8 cellular contexts compared by ENCODE assay signal in the genomic region with DNA sequence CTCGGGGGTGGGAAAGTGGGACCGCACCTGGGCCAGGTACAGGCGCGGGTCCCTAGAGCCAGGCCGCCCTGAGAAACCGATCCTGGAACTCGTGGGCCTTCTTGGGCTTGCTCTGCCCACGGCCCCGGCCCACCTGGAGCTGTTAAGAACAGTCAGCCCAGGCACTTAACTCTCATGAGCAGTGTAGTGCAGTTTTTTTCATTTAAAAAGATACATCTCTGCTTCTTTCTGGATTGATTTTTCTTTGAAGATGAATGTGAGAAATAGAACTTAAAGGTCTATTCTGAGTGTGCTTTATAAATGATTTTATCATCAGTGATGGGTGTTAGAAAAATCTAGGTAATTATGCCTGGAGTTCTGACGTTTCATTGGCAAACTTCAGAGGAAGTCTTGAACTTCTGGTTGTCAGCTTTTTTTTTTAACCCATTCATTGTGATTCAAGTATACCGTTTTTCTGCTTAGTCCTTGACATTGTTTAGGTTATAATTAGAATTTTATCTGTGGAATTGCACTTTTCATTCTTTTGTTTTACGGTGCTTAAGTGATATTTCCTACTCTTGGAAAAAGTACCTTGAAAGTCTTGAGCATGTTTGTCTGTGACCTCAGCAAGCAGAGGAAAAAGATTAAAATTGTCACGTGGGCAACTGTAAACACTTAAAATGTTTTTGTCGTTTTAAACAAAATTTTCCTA. TPM values are rescaled to one million over a fixed set of nuclear protein-coding genes. Genes with fewer than 3 reads are reported as not detected.
DNase-seq lines count a peak whose midpoint lies in the region; ATAC-seq and TF ChIP-seq lines count a peak whose summit lies in the region.

No MANE protein-coding gene starts in this region.

- H3K4me1 ChIP-seq in HCT116 (ENCODE audit: control insufficient read depth in 1 of 2, insufficient read depth in 2 of 2, low read length in 2 of 2) (peaks cover 0 to 13% of the 10 kb centered on the region in 2 experiments; a peak in 2 of 4 replicates), NT2/D1 (ENCODE audit: insufficient read depth, insufficient read length) (no peaks in the 10 kb centered on the region)

- POLR2A ChIA-PET in HCT116 (lab: Charles Lee), result interaction anchor here (0.7 kb wide), 1 partner anchor 26 kb away, joined by 4 read pairs; no protein-coding TSS in a partner anchor

- RAD21 ChIA-PET in HCT116 (lab: Charles Lee; ENCODE audit: low non-redundant PET in 1 of 2, low total read pairs in 2 of 2, uncharacterized antibody in 2 of 2, unreplicated experiment in 2 of 2), result no interaction called here

- peaks cover 13% of the 10 kb centered on the region; the same call in 1 of the 2 replicates for H4K20me1 ChIP-seq in HCT116 (ENCODE audit: insufficient read depth)

- H3K36me3 ChIP-seq in HCT116 (ENCODE audit: control insufficient read depth in 1 of 2, insufficient read depth in 2 of 2, low read length in 2 of 2), result peaks cover 19 to 27% of the 10 kb centered on the region in 2 experiments; a peak in 3 of 4 replicates
- H3K36me3 ChIP-seq in NT2/D1 (ENCODE audit: insufficient read depth, insufficient read length, low read length), result peaks cover 39% of the 10 kb centered on the region

- CTCF ChIA-PET in HCT116 (lab: Charles Lee), result no interaction called here

- no peaks in the 10 kb centered on the region for H3K27me3 Mint-ChIP-seq in progenitor cell of endocrine pancreas

- ATAC-seq in HCT116, result no peak

- H3K36me3 Mint-ChIP-seq in progenitor cell of endocrine pancreas (ENCODE audit: insufficient read depth), result no peaks in the 10 kb centered on the region

- H3K79me2 ChIP-seq in HCT116 (ENCODE audit: insufficient read depth, low read length), result peaks cover 59% of the 10 kb centered on the region

- no peak for TF ChIP-seq CTCF in HCT116 (IDR thresholded peaks at IDR 0.05 in 2 of 3, conservative IDR thresholded peaks at IDR 0.05 in 1 of 3; ENCODE audit: borderline replicate concordance in 1 of 3, insufficient read depth in 1 of 3, low read depth in 2 of 3, low read length in 2 of 3)
- no peak for TF ChIP-seq CTCF in epithelial cell of esophagus (IDR thresholded peaks at IDR 0.05; ENCODE audit: insufficient read depth, low read depth, low read length, missing control alignments)
- TF ChIP-seq CTCF in progenitor cell of endocrine pancreas (IDR thresholded peaks at IDR 0.05; ENCODE audit: unreplicated experiment), result no peak

- peak overlapping the region; percentile 97 for H3K9ac ChIP-seq in HCT116 (ENCODE audit: low read length)
- H3K9ac ChIP-seq in NT2/D1 (ENCODE audit: insufficient read length, low read depth), result peak overlapping the region; percentile 85

- peak overlapping the region; percentile 84 to 87 for H3K4me3 ChIP-seq in HCT116 (replicated peaks in 1 of 2; ENCODE audit: low read depth in 1 of 2, low read length in 2 of 2)
- peak overlapping the region; percentile 74 for H3K4me3 ChIP-seq in NT2/D1 (ENCODE audit: insufficient read length, low read depth)
- H3K4me3 ChIP-seq in epithelial cell of esophagus (ENCODE audit: low read length), result peak overlapping the region; percentile 81

- H3K4me3 Mint-ChIP-seq in progenitor cell of endocrine pancreas (ENCODE audit: low read depth), result peak overlapping the region; percentile 98

- H3K4me2 ChIP-seq in HCT116 (ENCODE audit: low read length), result peak overlapping the region; percentile 79

- H3K4me1 Mint-ChIP-seq in progenitor cell of endocrine pancreas (ENCODE audit: low read depth), result peaks cover 22% of the 10 kb centered on the region

- H3K9me3 ChIP-seq in HCT116 (ENCODE audit: control insufficient read depth in 1 of 2, insufficient read depth in 1 of 2, low read depth in 1 of 2, low read length in 2 of 2) (no peaks in the 10 kb centered on the region), NT2/D1 (ENCODE audit: insufficient read depth, low read length) (no peaks in the 10 kb centered on the region)

- H3K9me2 ChIP-seq in HCT116 (ENCODE audit: insufficient read depth), result no peaks in the 10 kb centered on the region

- BruUV-seq in HCT116 (replicated peaks; lab: Mats Ljungman, UMichigan), result TSS peak; percentile 43

- DNase-seq in DMS53 (lab: John Stamatoyannopoulos, UW), result peak; percentile 31
- no peak for DNase-seq in DMS53 treated with DMSO at 0.1 percent for 48 hours (lab: John Stamatoyannopoulos, UW; ENCODE audit: unreplicated experiment)
- no peak for DNase-seq in HCT116 (ENCODE audit: low read depth, low spot score)
- DNase-seq in NT2/D1 (ENCODE audit: low read depth, low spot score), result no peak
- DNase-seq in epithelial cell of esophagus (ENCODE audit: low read depth), result peak; percentile 24
- no peak for DNase-seq in progenitor cell of endocrine pancreas (ENCODE audit: low spot score, unreplicated experiment)
- no peak for DNase-seq in stimulated activated CD4-positive, alpha-beta T cell treated with anti-CD3 and anti-CD28 coated beads, Interleukin-2, amount 100 ng/mL, for 48 hours
- no peak for DNase-seq in NCI-H2029 treated with DMSO at 0.1 percent for 48 hours (lab: John Stamatoyannopoulos, UW)

- no peak overlapping the region for H2AFZ ChIP-seq in HCT116 (ENCODE audit: low read depth, low read length, poor library complexity, severe bottlenecking)

- TF ChIP-seq RAD21 in HCT116 (IDR thresholded peaks at IDR 0.05; ENCODE audit: low read depth), result no peak

- H3K27ac ChIP-seq in HCT116 (ENCODE audit: low read depth, low read length), result peak overlapping the region; percentile 77

- TF ChIP-seq POLR2A in HCT116 (IDR thresholded peaks at IDR 0.05; ENCODE audit: borderline replicate concordance, extremely low read depth, insufficient read depth, insufficient read length), result no peak

- H3K9me3 Mint-ChIP-seq in progenitor cell of endocrine pancreas (ENCODE audit: low read depth), result no peaks in the 10 kb centered on the region

- H3K27me3 ChIP-seq in HCT116 (ENCODE audit: insufficient read depth, low read length) (no peaks in the 10 kb centered on the region), NT2/D1 (ENCODE audit: insufficient read depth, insufficient read length) (no peaks in the 10 kb centered on the region)

- peak overlapping the region; percentile 55 for H3K27ac Mint-ChIP-seq in progenitor cell of endocrine pancreas

- intact Hi-C loops in HCT116 (cut with micrococcal nuclease), result loop anchor here (2.0 kb wide), 1 partner anchor 46 kb away; no protein-coding TSS in a partner anchor

TF ChIP-seq in HCT116, 20 proteins besides CTCF, POLR2A, EP300 and RAD21:
- TF ChIP-seq ELF1 (IDR thresholded peaks at IDR 0.05; ENCODE audit: borderline replicate concordance, low read depth) (no peak), SIN3A (IDR thresholded peaks at IDR 0.05; ENCODE audit: low read depth) (0 out of 2 replicates have a peak, but pooled peaks have one; percentile 25)
- TF ChIP-seq, protein P1, sequence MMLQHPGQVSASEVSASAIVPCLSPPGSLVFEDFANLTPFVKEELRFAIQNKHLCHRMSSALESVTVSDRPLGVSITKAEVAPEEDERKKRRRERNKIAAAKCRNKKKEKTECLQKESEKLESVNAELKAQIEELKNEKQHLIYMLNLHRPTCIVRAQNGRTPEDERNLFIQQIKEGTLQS (IDR thresholded peaks at IDR 0.05), result no peak
- TF ChIP-seq, protein P2, sequence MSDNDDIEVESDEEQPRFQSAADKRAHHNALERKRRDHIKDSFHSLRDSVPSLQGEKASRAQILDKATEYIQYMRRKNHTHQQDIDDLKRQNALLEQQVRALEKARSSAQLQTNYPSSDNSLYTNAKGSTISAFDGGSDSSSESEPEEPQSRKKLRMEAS (IDR thresholded peaks at IDR 0.05), result no peak
- TF ChIP-seq, protein P3, sequence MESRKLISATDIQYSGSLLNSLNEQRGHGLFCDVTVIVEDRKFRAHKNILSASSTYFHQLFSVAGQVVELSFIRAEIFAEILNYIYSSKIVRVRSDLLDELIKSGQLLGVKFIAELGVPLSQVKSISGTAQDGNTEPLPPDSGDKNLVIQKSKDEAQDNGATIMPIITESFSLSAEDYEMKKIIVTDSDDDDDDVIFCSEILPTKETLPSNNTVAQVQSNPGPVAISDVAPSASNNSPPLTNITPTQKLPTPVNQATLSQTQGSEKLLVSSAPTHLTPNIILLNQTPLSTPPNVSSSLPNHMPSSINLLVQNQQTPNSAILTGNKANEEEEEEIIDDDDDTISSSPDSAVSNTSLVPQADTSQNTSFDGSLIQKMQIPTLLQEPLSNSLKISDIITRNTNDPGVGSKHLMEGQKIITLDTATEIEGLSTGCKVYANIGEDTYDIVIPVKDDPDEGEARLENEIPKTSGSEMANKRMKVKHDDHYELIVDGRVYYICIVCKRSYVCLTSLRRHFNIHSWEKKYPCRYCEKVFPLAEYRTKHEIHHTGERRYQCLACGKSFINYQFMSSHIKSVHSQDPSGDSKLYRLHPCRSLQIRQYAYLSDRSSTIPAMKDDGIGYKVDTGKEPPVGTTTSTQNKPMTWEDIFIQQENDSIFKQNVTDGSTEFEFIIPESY (IDR thresholded peaks at IDR 0.05; ENCODE audit: extremely low read depth, insufficient replicate concordance, low read length), result no peak
TF ChIP-seq in HCT116: peak in this region for 1.

RNA-seq across cellular contexts. Expression of a gene that starts 0.8 kb away (rescaled TPM):
- total RNA-seq in HCT116 (2021; ENCODE audit: unreplicated experiment) (104 TPM), progenitor cell of endocrine pancreas (38.2 and 39.2 TPM in 2 replicates)
- 30.3 and 51.6 TPM in 2 replicates for polyA plus RNA-seq in HCT116 (2012)

Comparison
In these comparisons a context has a peak if more than half of its experiments do, and no peak if none do; other contexts are left out.
1. DNase-seq: peak in DMS53 (single experiment) and epithelial cell of esophagus (single experiment); none in DMS53 treated with DMSO at 0.1 percent for 48 hours (single experiment), HCT116 (single experiment), NT2/D1 (single experiment), progenitor cell of endocrine pancreas (single experiment), stimulated activated CD4-positive, alpha-beta T cell treated with anti-CD3 and anti-CD28 coated beads, Interleukin-2, amount 100 ng/mL, for 48 hours (0 of 2) and NCI-H2029 treated with DMSO at 0.1 percent for 48 hours (single experiment).
2. Peak in every context shown above with its lines, with median percentiles within 50 percentile points of each other: H3K4me3 ChIP-seq.